ENCODE assay signal across 10 cellular contexts in the genomic region with DNA sequence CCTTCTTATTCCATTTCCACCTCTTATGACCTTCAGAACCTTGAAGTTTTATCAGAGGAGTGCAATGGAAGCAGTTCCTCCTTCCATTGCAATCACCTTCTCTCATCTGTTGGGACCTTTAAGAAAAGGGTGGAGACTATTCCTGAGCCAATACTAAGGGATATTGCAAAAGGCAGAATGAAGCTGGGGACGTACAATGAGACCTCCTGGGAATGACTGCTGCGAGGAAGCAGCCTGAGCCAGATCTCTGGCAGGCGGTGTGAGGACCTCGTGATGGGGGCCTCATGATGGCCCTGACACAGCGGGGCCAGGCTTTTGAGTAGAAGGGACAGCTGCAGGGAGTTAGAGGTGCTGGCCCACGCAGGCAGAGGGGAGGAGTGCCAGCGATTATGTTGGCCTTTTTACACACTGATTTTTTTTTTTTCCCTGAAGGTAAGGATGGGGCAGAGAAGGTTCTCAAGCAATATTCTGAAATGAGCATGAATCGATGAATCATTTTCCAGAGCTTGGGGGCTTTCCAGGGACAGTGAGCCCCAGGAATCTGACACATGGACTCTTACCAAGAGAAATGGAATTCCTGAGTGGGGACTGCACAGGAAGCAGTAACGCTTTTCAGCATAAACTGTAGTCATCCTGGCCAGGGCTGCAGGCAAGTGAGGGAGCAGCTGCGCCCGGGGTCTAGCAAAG. TPM values are rescaled to one million over a fixed set of nuclear protein-coding genes. Genes with fewer than 3 reads are reported as not detected.
DNase-seq lines count a peak whose midpoint lies in the region; ATAC-seq and TF ChIP-seq lines count a peak whose summit lies in the region.
"Had no signal": no experiment of that assay in that cellular context is flagged by ENCODE, and none has a peak within 500 bp of the region (broad histone marks: within the 10 kb centered on the region; RNA-seq: fewer than 3 reads in every experiment).

No MANE protein-coding gene starts in this region.

- no peaks in the 10 kb centered on the region for H3K79me2 ChIP-seq in fibroblast of lung (ENCODE audit: control insufficient read depth, insufficient read depth, low read length)

- H3K4me1 ChIP-seq in SJCRH30 (peaks cover 22% of the 10 kb centered on the region), fibroblast of lung (ENCODE audit: control insufficient read depth, extremely low read depth, insufficient read depth, low read length) (peaks cover 33% of the 10 kb centered on the region), endodermal cell (ENCODE audit: control insufficient read depth, insufficient read depth, low read length) (peaks cover 7% of the 10 kb centered on the region)
- H3K4me1 ChIP-seq in naive thymus-derived CD4-positive, alpha-beta T cell (ENCODE audit: control insufficient read depth in 2 of 2, insufficient read depth in 2 of 2, low read length in 2 of 2): no peaks in the 10 kb centered on the region

- DNase-seq in AG08396 (ENCODE audit: low spot score): peak; percentile 88
- DNase-seq in SJCRH30: peak; percentile 95 to 98
- DNase-seq in fibroblast of lung (ENCODE audit: low read depth in 2 of 2): peak; percentile 92 to 95
- DNase-seq in neural crest cell (ENCODE audit: low read depth, low spot score): no peak
- DNase-seq in endodermal cell: no peak
- no peak for DNase-seq in naive thymus-derived CD4-positive, alpha-beta T cell
- DNase-seq in activated CD8-positive, alpha-beta memory T cell treated with anti-CD3 and anti-CD28 coated beads, Interleukin-2, amount 50 U/mL, for 48 hours: no peak
- no peak for DNase-seq in posterior cingulate gyrus
- DNase-seq: activated effector memory CD4-positive, alpha-beta T cell treated with Interleukin-2 at 50 U/mL for 16 hours; Calu3 had no signal

- H3K9ac ChIP-seq in fibroblast of lung (ENCODE audit: insufficient read depth, low read length): no peak overlapping the region
- H3K9ac ChIP-seq in endodermal cell (ENCODE audit: extremely low read depth, low read length, poor library complexity, severe bottlenecking): no peak overlapping the region

- H3K27me3 Mint-ChIP-seq in neural crest cell (ENCODE audit: low read depth): peaks cover 16% of the 10 kb centered on the region
- H3K27me3 Mint-ChIP-seq in endodermal cell (ENCODE audit: insufficient read depth): no peaks in the 10 kb centered on the region
- H3K27me3 Mint-ChIP-seq in naive thymus-derived CD4-positive, alpha-beta T cell: peaks cover 0 to 30% (median 18%) of the 10 kb centered on the region in 5 donors

- peaks cover 13% of the 10 kb centered on the region for H3K4me1 Mint-ChIP-seq in neural crest cell
- H3K4me1 Mint-ChIP-seq in endodermal cell: peaks cover 31% of the 10 kb centered on the region
- H3K4me1 Mint-ChIP-seq in naive thymus-derived CD4-positive, alpha-beta T cell: no peaks in the 10 kb centered on the region

- CTCF ChIA-PET in naive thymus-derived CD4-positive, alpha-beta T cell (lab: Charles Lee): interaction anchor here (1.2 kb wide), 1 partner anchor 76 kb away, joined by 3 read pairs; no protein-coding TSS in a partner anchor

- no peak for TF ChIP-seq CTCF in fibroblast of lung (conservative IDR thresholded peaks at IDR 0.05 in 1 of 2, IDR thresholded peaks at IDR 0.05 in 1 of 2; ENCODE audit: low read depth in 1 of 2, low read length in 2 of 2)
- no peak for TF ChIP-seq CTCF in neural crest cell (conservative IDR thresholded peaks at IDR 0.05)
- TF ChIP-seq CTCF in endodermal cell (conservative IDR thresholded peaks at IDR 0.05): no peak

- H3K4me2 ChIP-seq in fibroblast of lung (ENCODE audit: extremely low read depth, insufficient read depth, low read length): peak overlapping the region; percentile 73

- no peaks in the 10 kb centered on the region for H3K27me3 ChIP-seq in SJCRH30
- H3K27me3 ChIP-seq in fibroblast of lung (ENCODE audit: control insufficient read depth, insufficient read depth, low read length): no peaks in the 10 kb centered on the region
- no peaks in the 10 kb centered on the region for H3K27me3 ChIP-seq in endodermal cell (ENCODE audit: control insufficient read depth, insufficient read depth, low read length, poor library complexity, severe bottlenecking)
- no peaks in the 10 kb centered on the region for H3K27me3 ChIP-seq in naive thymus-derived CD4-positive, alpha-beta T cell (ENCODE audit: control insufficient read depth in 2 of 2, insufficient read depth in 2 of 2, low read length in 2 of 2)

- POLR2A ChIA-PET in naive thymus-derived CD4-positive, alpha-beta T cell (lab: Charles Lee): no interaction called here

- no peak overlapping the region for H3K4me3 Mint-ChIP-seq in neural crest cell
- H3K4me3 Mint-ChIP-seq in endodermal cell: no peak overlapping the region
- H3K4me3 Mint-ChIP-seq in naive thymus-derived CD4-positive, alpha-beta T cell: no peak overlapping the region

- no peak for ATAC-seq in naive thymus-derived CD4-positive, alpha-beta T cell

- intact Hi-C loops in naive thymus-derived CD4-positive, alpha-beta T cell (cut with micrococcal nuclease): no loop called here
- intact Hi-C loops in posterior cingulate gyrus (cut with DNase I): no loop called here

- 88 to 90% methylated on average over 10 to 11 of the region's 11 CpGs for WGBS in endodermal cell (ENCODE audit: insufficient coverage in 1 of 2, insufficient read length in 1 of 2), 2 experiments

- H3K9me3 Mint-ChIP-seq in neural crest cell (no peaks in the 10 kb centered on the region), endodermal cell (no peaks in the 10 kb centered on the region)
- no peaks in the 10 kb centered on the region for H3K9me3 Mint-ChIP-seq in naive thymus-derived CD4-positive, alpha-beta T cell

- H3K36me3 ChIP-seq in SJCRH30: no peaks in the 10 kb centered on the region
- no peaks in the 10 kb centered on the region for H3K36me3 ChIP-seq in fibroblast of lung (ENCODE audit: control insufficient read depth, insufficient read depth, low read length)
- H3K36me3 ChIP-seq in endodermal cell (ENCODE audit: control insufficient read depth, insufficient read depth, low read length): no peaks in the 10 kb centered on the region
- H3K36me3 ChIP-seq in naive thymus-derived CD4-positive, alpha-beta T cell (ENCODE audit: control insufficient read depth in 2 of 3, insufficient read depth in 3 of 3, low read length in 3 of 3): no peaks in the 10 kb centered on the region

- H3K27ac Mint-ChIP-seq in neural crest cell (ENCODE audit: unreplicated experiment): peak overlapping the region; percentile 91
- H3K27ac Mint-ChIP-seq in endodermal cell: no peak overlapping the region
- H3K27ac Mint-ChIP-seq in naive thymus-derived CD4-positive, alpha-beta T cell: no peak overlapping the region

- H3K4me3 ChIP-seq in SJCRH30: peak overlapping the region; percentile 41
- peak overlapping the region in 3 of 4 experiments; percentile 3 to 33 (median 23) for H3K4me3 ChIP-seq in fibroblast of lung (replicated peaks in 1 of 4; ENCODE audit: control extremely low read depth in 1 of 4, insufficient read depth in 1 of 4, low read depth in 3 of 4, low read length in 4 of 4)
- H3K4me3 ChIP-seq in endodermal cell (ENCODE audit: low read length): no peak overlapping the region
- H3K4me3 ChIP-seq in naive thymus-derived CD4-positive, alpha-beta T cell (ENCODE audit: low read length): no peak overlapping the region

- peak overlapping the region; percentile 93 for H3K27ac ChIP-seq in SJCRH30
- peak overlapping the region; percentile 74 for H3K27ac ChIP-seq in fibroblast of lung (ENCODE audit: insufficient read depth, low read length)
- no peak overlapping the region for H3K27ac ChIP-seq in endodermal cell (ENCODE audit: low read depth, low read length)
- no peak overlapping the region for H3K27ac ChIP-seq in naive thymus-derived CD4-positive, alpha-beta T cell (ENCODE audit: low read depth, low read length)

- H3K36me3 Mint-ChIP-seq in neural crest cell (ENCODE audit: low read depth) (no peaks in the 10 kb centered on the region), endodermal cell (ENCODE audit: low read depth) (no peaks in the 10 kb centered on the region)
- H3K36me3 Mint-ChIP-seq in naive thymus-derived CD4-positive, alpha-beta T cell: no peaks in the 10 kb centered on the region

- peaks cover 7% of the 10 kb centered on the region; the same call in 1 of the 2 replicates for H3K9me3 ChIP-seq in SJCRH30 (replicated peaks)
- no peaks in the 10 kb centered on the region for H3K9me3 ChIP-seq in fibroblast of lung (ENCODE audit: control insufficient read depth, insufficient read depth, low read depth, low read length)
- H3K9me3 ChIP-seq in endodermal cell (ENCODE audit: control insufficient read depth, low read length): no peaks in the 10 kb centered on the region
- no peaks in the 10 kb centered on the region for H3K9me3 ChIP-seq in naive thymus-derived CD4-positive, alpha-beta T cell (ENCODE audit: control insufficient read depth in 2 of 3, low read length in 3 of 3)

- H2AFZ ChIP-seq in fibroblast of lung (ENCODE audit: low read length): peak overlapping the region; percentile 33

- H4K20me1 ChIP-seq in fibroblast of lung (ENCODE audit: control insufficient read depth, extremely low read depth, insufficient read depth, low read length): no peaks in the 10 kb centered on the region

RNA-seq across cellular contexts. Expression of a gene that starts 40.0 kb away (rescaled TPM):
- 121 and 133 TPM in 2 replicates for total RNA-seq in SJCRH30 (2014; rRNA removed; shearing (Covaris generic))
- total RNA-seq in fibroblast of lung (155 and 193 TPM in 2 replicates), neural crest cell (74.4 and 77.9 TPM in 2 replicates), endodermal cell (100 to 1,000 TPM; 285 to 291 TPM)
- polyA plus RNA-seq in fibroblast of lung: 634 and 1,101 TPM in 2 replicates
- 303 and 486 TPM in 2 replicates for polyA plus RNA-seq in fibroblast of lung (2012)
- polyA minus RNA-seq in fibroblast of lung (ENCODE audit: low replicate concordance): 73.7 and 98.5 TPM in 2 replicates
- polyA plus RNA-seq in endodermal cell (2013, experiment 1 of 2): 225 TPM
- 221 TPM for polyA plus RNA-seq in endodermal cell (2013, experiment 2 of 2)
- total RNA-seq in naive thymus-derived CD4-positive, alpha-beta T cell: 10 to 100 TPM; 32.3 to 78.2 (median 48.7) TPM
- 100 to 1,000 TPM; 103 to 106 TPM for polyA plus RNA-seq in naive thymus-derived CD4-positive, alpha-beta T cell

Comparison
In these comparisons a context has a peak if more than half of its experiments do, and no peak if none do; other contexts are left out.
1. DNase-seq: peak in AG08396 (single experiment), SJCRH30 (2 of 2) and fibroblast of lung (2 of 2); none in neural crest cell (single experiment), endodermal cell (single experiment), naive thymus-derived CD4-positive, alpha-beta T cell (0 of 9), activated CD8-positive, alpha-beta memory T cell treated with anti-CD3 and anti-CD28 coated beads, Interleukin-2, amount 50 U/mL, for 48 hours (single experiment) and posterior cingulate gyrus (0 of 10).
2. H3K27ac ChIP-seq: peak in SJCRH30 (single experiment) and fibroblast of lung (single experiment); none in endodermal cell (single experiment) and naive thymus-derived CD4-positive, alpha-beta T cell (single experiment).
3. H3K4me3 ChIP-seq: peak in SJCRH30 (single experiment) and fibroblast of lung (3 of 4); none in endodermal cell (single experiment) and naive thymus-derived CD4-positive, alpha-beta T cell (single experiment).